Comparison of ENCODE assay signal across 18 cellular contexts in the genomic region with DNA sequence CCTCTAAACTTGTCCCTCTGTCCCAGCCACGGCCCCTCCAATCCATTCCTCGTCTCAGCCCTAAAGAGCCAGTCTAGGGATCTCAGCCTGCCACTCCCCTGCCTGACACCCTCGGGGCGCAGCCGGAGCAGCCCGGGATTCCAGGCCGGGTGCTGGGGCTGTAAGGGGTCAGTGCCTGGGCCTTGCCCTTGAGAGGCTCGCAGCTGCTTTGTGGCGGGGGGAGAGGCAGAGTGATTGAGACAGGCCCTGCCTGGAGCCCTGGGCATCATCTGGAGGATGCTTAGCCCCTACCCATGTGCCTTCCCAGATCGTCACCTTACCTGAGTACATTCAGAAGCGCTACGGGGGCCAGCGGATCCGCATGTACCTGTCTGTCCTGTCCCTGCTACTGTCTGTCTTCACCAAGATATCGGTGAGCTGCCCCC. TPM values are rescaled to one million over a fixed set of nuclear protein-coding genes. Genes with fewer than 3 reads are reported as not detected.
DNase-seq lines count a peak whose midpoint lies in the region; ATAC-seq and TF ChIP-seq lines count a peak whose summit lies in the region.
"Had no signal": no experiment of that assay in that cellular context is flagged by ENCODE, and none has a peak within 500 bp of the region (broad histone marks: within the 10 kb centered on the region; RNA-seq: fewer than 3 reads in every experiment).

No MANE protein-coding gene starts in this region.

- H3K9me3 ChIP-seq in RWPE2 (ENCODE audit: severe bottlenecking), result no peaks in the 10 kb centered on the region
- no peaks in the 10 kb centered on the region for H3K9me3 ChIP-seq in tibial nerve
- no peaks in the 10 kb centered on the region for H3K9me3 ChIP-seq in testis
- H3K9me3 ChIP-seq: Peyer's patch had no signal

- H3K4me1 ChIP-seq in RWPE2 (ENCODE audit: insufficient read depth, poor library complexity, severe bottlenecking) (no peaks in the 10 kb centered on the region), tibial nerve (peaks cover 0 to 11% (median 0%) of the 10 kb centered on the region in 4 donors), testis (no peaks in the 10 kb centered on the region)
- H3K4me1 ChIP-seq: Peyer's patch had no signal

- H3K4me3 ChIP-seq in RWPE2 (ENCODE audit: severe bottlenecking) (no peak overlapping the region), tibial nerve (no peak overlapping the region), testis (no peak overlapping the region)
- H3K4me3 ChIP-seq: Peyer's patch had no signal

- CTCF ChIA-PET in activated CD8-positive, alpha-beta T cell treated with anti-CD3 and anti-CD28 coated beads, Interleukin-2, amount 10 ng/mL, durations not matched to agents 7 days and 5 days (lab: Charles Lee), result interaction anchor here (0.7 to 2.7 kb wide), 30 partner anchors 8 to 334 kb away, joined by 3 to 21 read pairs (median 8); partner anchors contain the start of genes FAM83G, PRPSAP2 and SLC5A10
- CTCF ChIA-PET in activated CD8-positive, alpha-beta T cell treated with anti-CD3 and anti-CD28 coated beads for 36 hours (lab: Charles Lee), result interaction anchor here (1.1 to 2.5 kb wide), 18 partner anchors 8 to 107 kb away, joined by 4 to 16 read pairs (median 8); partner anchors contain the start of gene SLC5A10

- no peaks in the 10 kb centered on the region for H3K27me3 Mint-ChIP-seq in activated CD8-positive, alpha-beta T cell treated with anti-CD3 and anti-CD28 coated beads, Interleukin-2, amount 10 ng/mL, durations not matched to agents 7 days and 5 days (ENCODE audit: low read depth)
- H3K27me3 Mint-ChIP-seq in activated CD8-positive, alpha-beta T cell treated with anti-CD3 and anti-CD28 coated beads for 36 hours, result no peaks in the 10 kb centered on the region
- no peaks in the 10 kb centered on the region for H3K27me3 Mint-ChIP-seq in stimulated activated memory B cell treated with anti-CD40 and anti-IgM and Interleukin-4, amounts not matched to agents 10 μg/mL and 1 μg/mL and 100 μg/mL, for 72 hours
- H3K27me3 Mint-ChIP-seq: CD4-positive, alpha-beta memory T cell had no signal

- intact Hi-C loops in activated CD8-positive, alpha-beta T cell treated with anti-CD3 and anti-CD28 coated beads for 36 hours (cut with micrococcal nuclease), result no loop called here
- intact Hi-C loops in testis (cut with DNase I; ENCODE audit: low total_unique reads), result no loop called here

- H3K9me3 Mint-ChIP-seq in activated CD8-positive, alpha-beta T cell treated with anti-CD3 and anti-CD28 coated beads, Interleukin-2, amount 10 ng/mL, durations not matched to agents 7 days and 5 days (ENCODE audit: insufficient read depth), result no peaks in the 10 kb centered on the region
- H3K9me3 Mint-ChIP-seq in activated CD8-positive, alpha-beta T cell treated with anti-CD3 and anti-CD28 coated beads for 36 hours, result no peaks in the 10 kb centered on the region
- no peaks in the 10 kb centered on the region for H3K9me3 Mint-ChIP-seq in stimulated activated memory B cell treated with anti-CD40 and anti-IgM and Interleukin-4, amounts not matched to agents 10 μg/mL and 1 μg/mL and 100 μg/mL, for 72 hours
- H3K9me3 Mint-ChIP-seq: HFFc6 had no signal

- H3K27me3 ChIP-seq in RWPE2 (ENCODE audit: insufficient read depth, poor library complexity, severe bottlenecking) (no peaks in the 10 kb centered on the region), tibial nerve (no peaks in the 10 kb centered on the region), testis (no peaks in the 10 kb centered on the region)
- H3K27me3 ChIP-seq: Peyer's patch had no signal

- TF ChIP-seq EP300 in tibial nerve (IDR thresholded peaks at IDR 0.05), result no peak

- no peak overlapping the region for H3K4me3 Mint-ChIP-seq in activated CD8-positive, alpha-beta T cell treated with anti-CD3 and anti-CD28 coated beads, Interleukin-2, amount 10 ng/mL, durations not matched to agents 7 days and 5 days
- no peak overlapping the region for H3K4me3 Mint-ChIP-seq in activated CD8-positive, alpha-beta T cell treated with anti-CD3 and anti-CD28 coated beads for 36 hours
- H3K4me3 Mint-ChIP-seq in stimulated activated memory B cell treated with anti-CD40 and anti-IgM and Interleukin-4, amounts not matched to agents 10 μg/mL and 1 μg/mL and 100 μg/mL, for 72 hours, result no peak overlapping the region
- H3K4me3 Mint-ChIP-seq: HFFc6 had no signal

- no peak for TF ChIP-seq CTCF in activated CD8-positive, alpha-beta T cell treated with anti-CD3 and anti-CD28 coated beads for 36 hours (IDR thresholded peaks at IDR 0.05)
- no peak for TF ChIP-seq CTCF in RWPE2 (IDR thresholded peaks at IDR 0.05; ENCODE audit: poor library complexity, severe bottlenecking)
- TF ChIP-seq CTCF in tibial nerve (IDR thresholded peaks at IDR 0.05), result no peak
- no peak for TF ChIP-seq CTCF in testis (IDR thresholded peaks at IDR 0.05)

- DNase-seq in activated CD8-positive, alpha-beta T cell treated with anti-CD3 and anti-CD28 coated beads, Interleukin-2, amount 10 ng/mL, durations not matched to agents 7 days and 5 days, result no peak
- no peak for DNase-seq in activated CD8-positive, alpha-beta T cell treated with anti-CD3 and anti-CD28 coated beads for 36 hours
- peak; percentile 49 for DNase-seq in RWPE2 (ENCODE audit: low spot score)
- peak; percentile 80 for DNase-seq in islet precursor cell
- no peak for DNase-seq in tibial nerve (ENCODE audit: low spot score in 2 of 2)
- no peak for DNase-seq in testis
- DNase-seq: GF-D8, NCI-H2171, SIG-M5 had no signal

- peak overlapping the region; percentile 76 for H3K27ac Mint-ChIP-seq in activated CD8-positive, alpha-beta T cell treated with anti-CD3 and anti-CD28 coated beads, Interleukin-2, amount 10 ng/mL, durations not matched to agents 7 days and 5 days
- no peak overlapping the region for H3K27ac Mint-ChIP-seq in activated CD8-positive, alpha-beta T cell treated with anti-CD3 and anti-CD28 coated beads for 36 hours
- H3K27ac Mint-ChIP-seq in stimulated activated memory B cell treated with anti-CD40 and anti-IgM and Interleukin-4, amounts not matched to agents 10 μg/mL and 1 μg/mL and 100 μg/mL, for 72 hours, result peak overlapping the region; percentile 25

- 75 to 85% methylated on average over 15 of the region's 15 CpGs for WGBS in tibial nerve, 2 donors
- 80 to 87% methylated on average over 7 to 15 of the region's 15 CpGs for WGBS in testis, 2 donors

- ATAC-seq in activated CD8-positive, alpha-beta T cell treated with anti-CD3 and anti-CD28 coated beads, Interleukin-2, amount 10 ng/mL, durations not matched to agents 7 days and 5 days, result no peak
- no peak for ATAC-seq in activated CD8-positive, alpha-beta T cell treated with anti-CD3 and anti-CD28 coated beads for 36 hours
- ATAC-seq in RWPE2 (ENCODE audit: low read depth) (no peak), GM19035 (IDR thresholded peaks at IDR 0.05; ENCODE audit: unreplicated experiment) (no peak)
- no peak for ATAC-seq in stimulated activated memory B cell treated with anti-CD40 and anti-IgM and Interleukin-4, amounts not matched to agents 10 μg/mL and 1 μg/mL and 100 μg/mL, for 72 hours

- peaks cover 17% of the 10 kb centered on the region for H3K4me1 Mint-ChIP-seq in activated CD8-positive, alpha-beta T cell treated with anti-CD3 and anti-CD28 coated beads, Interleukin-2, amount 10 ng/mL, durations not matched to agents 7 days and 5 days (ENCODE audit: low read depth)
- H3K4me1 Mint-ChIP-seq in activated CD8-positive, alpha-beta T cell treated with anti-CD3 and anti-CD28 coated beads for 36 hours (ENCODE audit: low read depth), result peaks cover 31% of the 10 kb centered on the region
- H3K4me1 Mint-ChIP-seq in stimulated activated memory B cell treated with anti-CD40 and anti-IgM and Interleukin-4, amounts not matched to agents 10 μg/mL and 1 μg/mL and 100 μg/mL, for 72 hours, result peaks cover 25% of the 10 kb centered on the region

- TF ChIP-seq POLR2A in tibial nerve (IDR thresholded peaks at IDR 0.05) (no peak), testis (IDR thresholded peaks at IDR 0.05) (no peak)

- no peaks in the 10 kb centered on the region for H3K36me3 Mint-ChIP-seq in activated CD8-positive, alpha-beta T cell treated with anti-CD3 and anti-CD28 coated beads, Interleukin-2, amount 10 ng/mL, durations not matched to agents 7 days and 5 days (ENCODE audit: low read depth)
- peaks cover 1% of the 10 kb centered on the region for H3K36me3 Mint-ChIP-seq in activated CD8-positive, alpha-beta T cell treated with anti-CD3 and anti-CD28 coated beads for 36 hours (ENCODE audit: low read depth)
- H3K36me3 Mint-ChIP-seq in stimulated activated memory B cell treated with anti-CD40 and anti-IgM and Interleukin-4, amounts not matched to agents 10 μg/mL and 1 μg/mL and 100 μg/mL, for 72 hours, result no peaks in the 10 kb centered on the region
- H3K36me3 Mint-ChIP-seq: CD4-positive, alpha-beta memory T cell had no signal

- POLR2A ChIA-PET in activated CD8-positive, alpha-beta T cell treated with anti-CD3 and anti-CD28 coated beads, Interleukin-2, amount 10 ng/mL, durations not matched to agents 7 days and 5 days (lab: Charles Lee), result interaction anchor here (0.6 to 1.9 kb wide), 3 partner anchors 8 to 318 kb away, joined by 3 to 5 read pairs (median 4); partner anchors contain the start of gene SLC5A10
- POLR2A ChIA-PET in activated CD8-positive, alpha-beta T cell treated with anti-CD3 and anti-CD28 coated beads for 36 hours (lab: Charles Lee), result interaction anchor here (1.0 to 2.0 kb wide), 5 partner anchors 18 to 64 kb away, joined by 3 to 14 read pairs (median 3); partner anchors contain the start of gene FAM83G

- H3K27ac ChIP-seq in RWPE2 (ENCODE audit: poor library complexity, severe bottlenecking) (no peak overlapping the region), tibial nerve (no peak overlapping the region), testis (no peak overlapping the region)
- H3K27ac ChIP-seq: Peyer's patch had no signal

- no peaks in the 10 kb centered on the region for H3K36me3 ChIP-seq in RWPE2 (ENCODE audit: low read depth)
- H3K36me3 ChIP-seq in tibial nerve, result no peaks in the 10 kb centered on the region
- no peaks in the 10 kb centered on the region for H3K36me3 ChIP-seq in testis (ENCODE audit: low read depth, missing control alignments)
- H3K36me3 ChIP-seq: Peyer's patch had no signal

RNA-seq across cellular contexts. Expression of gene SLC5A10, which starts 8.3 kb away (rescaled TPM):
- not detected for total RNA-seq in activated CD8-positive, alpha-beta T cell treated with anti-CD3 and anti-CD28 coated beads, Interleukin-2, amount 10 ng/mL, durations not matched to agents 7 days and 5 days
- not detected for total RNA-seq in activated CD8-positive, alpha-beta T cell treated with anti-CD3 and anti-CD28 coated beads for 36 hours
- total RNA-seq in tibial nerve, result not detected
- total RNA-seq in testis, result 1 to 10 TPM; 1.1 TPM
- polyA plus RNA-seq in testis (ENCODE audit: insufficient read depth, low read depth, low replicate concordance), result 0.98 TPM
- total RNA-seq: A673; CD4-positive, alpha-beta memory T cell; H4; HepG2; HFFc6; NCI-H460; Peyer's patch had no signal

RNA-seq across cellular contexts. Expression of gene FAM83G, which starts 44.3 kb away (rescaled TPM):
- 1 to 10 TPM; 4.0 to 4.5 TPM for total RNA-seq in activated CD8-positive, alpha-beta T cell treated with anti-CD3 and anti-CD28 coated beads, Interleukin-2, amount 10 ng/mL, durations not matched to agents 7 days and 5 days
- 10 to 100 TPM; 11.9 to 12.1 TPM for total RNA-seq in activated CD8-positive, alpha-beta T cell treated with anti-CD3 and anti-CD28 coated beads for 36 hours
- total RNA-seq in tibial nerve (10 to 100 TPM in 1 of 4 donors, 1 to 10 TPM in 3; 1.3 to 11.8 (median 3.8) TPM), testis (1 to 10 TPM; 4.6 to 4.7 TPM)
- 2.5 TPM for polyA plus RNA-seq in testis (ENCODE audit: insufficient read depth, low read depth, low replicate concordance)

Comparison
In these comparisons a context has a peak if more than half of its experiments do, and no peak if none do; other contexts are left out.
1. DNase-seq: peak in RWPE2 (single experiment) and islet precursor cell (single experiment); none in activated CD8-positive, alpha-beta T cell treated with anti-CD3 and anti-CD28 coated beads, Interleukin-2, amount 10 ng/mL, durations not matched to agents 7 days and 5 days (single experiment), activated CD8-positive, alpha-beta T cell treated with anti-CD3 and anti-CD28 coated beads for 36 hours (single experiment), tibial nerve (0 of 2) and testis (single experiment).